Comparison of ENCODE assay signal across 27 cellular contexts in the genomic region with DNA sequence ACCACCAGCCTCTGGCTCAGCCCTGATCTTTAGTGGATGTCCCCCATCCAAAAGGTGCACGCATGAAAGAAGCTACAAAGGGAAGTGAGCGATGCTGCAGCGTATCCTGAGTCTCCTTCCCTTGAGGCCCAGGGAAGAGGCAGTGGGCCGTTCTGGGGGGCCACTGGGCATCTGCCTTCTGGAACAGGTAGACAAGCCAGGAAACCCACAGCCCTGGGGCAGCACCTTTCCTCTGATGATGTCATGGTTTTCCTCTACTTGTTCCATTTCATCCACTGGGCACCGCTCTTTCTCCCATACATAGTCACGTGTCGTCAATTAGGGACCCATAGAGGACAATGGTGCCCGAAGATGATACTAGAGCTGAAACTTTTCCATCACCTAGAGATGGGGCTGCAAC.
"Had no signal": no experiment of that assay in that cellular context is flagged by ENCODE, and none has a peak within 500 bp of the region (broad histone marks: within the 10 kb centered on the region; RNA-seq: fewer than 3 reads in every experiment).

No MANE protein-coding gene starts in this region.

- H3K4me3 ChIP-seq: colonic mucosa, coronary artery, dorsolateral prefrontal cortex, esophagus muscularis mucosa, esophagus squamous epithelium, gastrocnemius medialis, gastroesophageal sphincter, heart left ventricle, heart right ventricle had no signal

- H3K36me3 ChIP-seq: colonic mucosa, esophagus muscularis mucosa, esophagus squamous epithelium, gastrocnemius medialis, gastroesophageal sphincter, heart left ventricle, heart right ventricle had no signal

- H3K27ac ChIP-seq: colonic mucosa, coronary artery, dorsolateral prefrontal cortex, epithelial cell of prostate, esophagus muscularis mucosa, esophagus squamous epithelium, foreskin keratinocyte, gastrocnemius medialis, gastroesophageal sphincter, heart left ventricle, heart right ventricle had no signal

- H3K9me3 ChIP-seq: colonic mucosa had no signal

- ATAC-seq: effector memory CD8-positive, alpha-beta T cell; esophagus mucosa; foreskin keratinocyte; gastrocnemius medialis; gastroesophageal sphincter; heart left ventricle; heart right ventricle had no signal

- FAIRE-seq: colon, endometrium, endothelial cell of umbilical vein, frontal cortex had no signal

- DNase-seq: colonic mucosa; cortex of kidney; dermis blood vessel endothelial cell; effector CD4-positive, alpha-beta T cell; effector CD8-positive, alpha-beta T cell; effector memory CD4-positive, alpha-beta T cell; effector memory CD8-positive, alpha-beta T cell; erythroblast; esophagus squamous epithelium; foreskin fibroblast; foreskin keratinocyte; foreskin melanocyte; gastrocnemius medialis; glutamatergic neuron; heart left ventricle; heart right ventricle had no signal

- H3K27me3 ChIP-seq: colonic mucosa, dorsolateral prefrontal cortex, esophagus muscularis mucosa, esophagus squamous epithelium, foreskin keratinocyte, gastrocnemius medialis, gastroesophageal sphincter, heart left ventricle, heart right ventricle had no signal

- H3K27me3 Mint-ChIP-seq: dendritic cell treated with granulocyte-macrophage colony-stimulating factor and Interleukin-4, amounts not matched to agents 40 ng/mL and 50 ng/mL, for 4 days; effector memory CD8-positive, alpha-beta T cell had no signal

- H3K4me3 Mint-ChIP-seq: dendritic cell treated with granulocyte-macrophage colony-stimulating factor and Interleukin-4, amounts not matched to agents 40 ng/mL and 50 ng/mL, for 4 days; effector memory CD8-positive, alpha-beta T cell had no signal

- H3K27ac Mint-ChIP-seq: dendritic cell treated with granulocyte-macrophage colony-stimulating factor and Interleukin-4, amounts not matched to agents 40 ng/mL and 50 ng/mL, for 4 days; effector memory CD8-positive, alpha-beta T cell had no signal

- H3K4me1 ChIP-seq: colonic mucosa, esophagus muscularis mucosa, esophagus squamous epithelium, foreskin keratinocyte, gastrocnemius medialis, gastroesophageal sphincter, heart left ventricle, heart right ventricle had no signal
